ENCODE assay signal across 8 cellular contexts in the genomic region with DNA sequence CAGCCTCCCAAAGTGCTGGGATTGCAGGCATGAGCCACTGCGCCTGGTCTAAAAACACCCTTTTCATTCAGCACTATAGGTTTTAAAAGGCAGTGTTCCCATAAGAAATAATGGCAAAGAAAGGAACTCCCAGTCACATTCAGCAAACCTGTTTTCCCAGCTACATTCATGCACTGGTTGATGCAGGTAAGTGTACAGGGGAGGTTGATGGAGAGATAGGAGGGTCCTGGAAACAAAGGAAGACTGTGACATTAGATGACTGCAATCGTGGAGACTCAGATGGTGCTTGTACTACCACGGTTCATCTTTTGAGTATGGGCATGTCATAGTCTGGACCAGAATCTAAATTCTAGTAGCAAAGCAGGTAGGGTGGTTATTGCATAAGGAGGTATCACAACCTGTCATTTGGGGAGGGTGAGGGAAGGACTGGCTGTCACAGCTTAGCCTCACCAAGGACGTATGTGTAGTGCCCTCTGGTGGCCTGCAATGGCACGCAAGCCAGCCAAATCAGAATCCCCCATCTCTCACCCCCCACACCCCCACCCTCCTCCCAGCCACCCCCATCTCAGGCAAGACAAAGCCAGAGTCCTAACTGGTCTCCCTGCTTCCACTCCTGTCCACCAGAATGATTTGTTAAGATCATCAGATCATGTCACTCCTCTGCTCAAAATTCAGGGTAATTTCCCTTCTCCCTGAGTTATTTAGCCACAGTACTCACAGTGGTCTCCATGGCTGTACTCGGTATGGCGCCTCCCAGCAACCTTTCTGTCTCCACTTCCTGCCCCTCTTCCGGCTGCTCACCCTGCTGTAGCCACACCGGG. TPM values are rescaled to one million over a fixed set of nuclear protein-coding genes. Genes with fewer than 3 reads are reported as not detected.
DNase-seq lines count a peak whose midpoint lies in the region; ATAC-seq and TF ChIP-seq lines count a peak whose summit lies in the region.

No MANE protein-coding gene starts in this region.

- no peaks in the 10 kb centered on the region for H3K4me1 Mint-ChIP-seq in Caco-2 (ENCODE audit: low read depth, unreplicated experiment)

- TF ChIP-seq CTCF in Caco-2 (IDR thresholded peaks at IDR 0.05; ENCODE audit: insufficient read depth in 1 of 2, low read depth in 1 of 2, low read length in 1 of 2, severe bottlenecking in 1 of 2, unreplicated experiment in 1 of 2): peak; percentile 72 to 86
- peak; percentile 40 to 81 (median 68) for TF ChIP-seq CTCF in dorsolateral prefrontal cortex (IDR thresholded peaks at IDR 0.05 in 54 of 56, conservative IDR thresholded peaks at IDR 0.05 in 2 of 56; ENCODE audit: low read depth in 1 of 56, partially characterized antibody in 56 of 56)

- H3K4me1 ChIP-seq in Caco-2: no peaks in the 10 kb centered on the region

- intact Hi-C loops in Caco-2 (cut with micrococcal nuclease; ENCODE audit: unreplicated experiment) (loop anchor here (1.0 kb wide), 1 partner anchor 114 kb away; no protein-coding TSS in a partner anchor), dorsolateral prefrontal cortex (cut with DNase I) (loop anchor here (2.0 kb wide), 2 partner anchors 115 to 117 kb away; no protein-coding TSS in a partner anchor)

- no peaks in the 10 kb centered on the region for H3K9me3 Mint-ChIP-seq in Caco-2 (ENCODE audit: unreplicated experiment)

- no peaks in the 10 kb centered on the region for H3K27me3 Mint-ChIP-seq in Caco-2 (ENCODE audit: insufficient read depth, unreplicated experiment)

- H3K4me3 ChIP-seq in Caco-2 (ENCODE audit: low read depth, low read length) (no peak overlapping the region), dorsolateral prefrontal cortex (no peak overlapping the region)

- H3K27me3 ChIP-seq in Caco-2 (replicated peaks; ENCODE audit: control insufficient read depth, insufficient read depth, low read length) (no peaks in the 10 kb centered on the region), dorsolateral prefrontal cortex (no peaks in the 10 kb centered on the region)

- H3K27ac Mint-ChIP-seq in Caco-2 (ENCODE audit: unreplicated experiment): no peak overlapping the region

- H3K4me3 Mint-ChIP-seq in Caco-2 (ENCODE audit: unreplicated experiment): no peak overlapping the region

- POLR2A ChIA-PET in Caco-2 (lab: Charles Lee): interaction anchor here (0.5 kb wide), 1 partner anchor 112 kb away, joined by 3 read pairs; no protein-coding TSS in a partner anchor

- no peaks in the 10 kb centered on the region for H3K36me3 ChIP-seq in Caco-2 (ENCODE audit: control insufficient read depth, insufficient read depth, low read length)

- no TSS peak for BruUV-seq in Caco-2 (replicated peaks; lab: Mats Ljungman, UMichigan)

- CTCF ChIA-PET in Caco-2 (lab: Charles Lee): interaction anchor here (0.5 to 1.2 kb wide), 6 partner anchors 28 to 115 kb away, joined by 3 to 9 read pairs (median 6); a partner anchor contains a TSS

- no peak overlapping the region for H3K27ac ChIP-seq in dorsolateral prefrontal cortex

- no peaks in the 10 kb centered on the region for H3K36me3 Mint-ChIP-seq in Caco-2 (ENCODE audit: insufficient read depth, unreplicated experiment)

- DNase-seq in Caco-2 (peak; percentile 66 to 77), NCI-H2227 (lab: John Stamatoyannopoulos, UW; ENCODE audit: unreplicated experiment) (peak; percentile 76), dorsolateral prefrontal cortex (peak in 8 of 10 donors; percentile 34 to 67 (median 50)), mesenteric fat pad (ENCODE audit: low spot score) (peak; percentile 85)
- DNase-seq in activated CD4-positive, alpha-beta T cell treated with anti-CD3 and anti-CD28 coated beads, Interleukin-2, amount 50 U/mL, for 24 hours (ENCODE audit: low read depth in 1 of 2, low spot score in 1 of 2): peak; percentile 42 to 66
- DNase-seq in stimulated activated CD8-positive, alpha-beta memory T cell treated with anti-CD3 and anti-CD28 coated beads, Interleukin-7, amount 100 ng/mL, for 24 hours (ENCODE audit: low read depth): peak; percentile 50

- peak; percentile 62 for ATAC-seq in GM21576 (IDR thresholded peaks at IDR 0.05; ENCODE audit: unreplicated experiment)
- ATAC-seq in HG02642 (IDR thresholded peaks at IDR 0.05; ENCODE audit: poor library complexity, unreplicated experiment): no peak

- H3K9me3 ChIP-seq in Caco-2: no peaks in the 10 kb centered on the region

RNA-seq across cellular contexts. Expression of a gene that starts 28.8 kb away (rescaled TPM):
- total RNA-seq in Caco-2 (2022): 31.4 and 34.4 TPM in 2 replicates
- total RNA-seq in dorsolateral prefrontal cortex: 100 to 1,000 TPM in 1 of 120 experiments, 10 to 100 TPM in 119; 46.8 to 107 (median 78.1) TPM
- 32.4 TPM for total RNA-seq in mesenteric fat pad

RNA-seq across cellular contexts. Expression of a gene that starts 51.3 kb away (rescaled TPM):
- total RNA-seq in Caco-2 (2022) (36.1 and 37.0 TPM in 2 replicates), dorsolateral prefrontal cortex (1 to 10 TPM; 2.4 to 9.2 (median 5.6) TPM), mesenteric fat pad (5.8 TPM)

RNA-seq across cellular contexts. Expression of a gene that starts 56.0 kb away (rescaled TPM):
- 31.4 and 38.1 TPM in 2 replicates for total RNA-seq in Caco-2 (2022)
- total RNA-seq in dorsolateral prefrontal cortex: 100 to 1,000 TPM in 2 of 120 experiments, 10 to 100 TPM in 118; 34.1 to 116 (median 63.6) TPM
- 2.1 TPM for total RNA-seq in mesenteric fat pad

Comparison
In these comparisons a context has a peak if more than half of its experiments do, and no peak if none do; other contexts are left out.
1. RNA of a gene that starts 56.0 kb away (total RNA-seq): 34.1 to 116 TPM in dorsolateral prefrontal cortex and 31.4 to 38.1 TPM in Caco-2; 2.1 TPM in mesenteric fat pad (single experiment); every median in the first group is over 10 times any median in the second.
2. Peak in every context shown above with its lines, with median percentiles within 50 percentile points of each other: DNase-seq.